15 cellular contexts compared by ENCODE assay signal in genomic region chr20:40980106-40980827, GRCh38. TPM values are rescaled to one million over a fixed set of nuclear protein-coding genes. Genes with fewer than 3 reads are reported as not detected.
A peak's percentile ranks its signal among the peaks of the same experiment; 100 is the strongest.
DNase-seq lines count a peak whose midpoint lies in the region; ATAC-seq and TF ChIP-seq lines count a peak whose summit lies in the region.
"Had no signal": no experiment of that assay in that cellular context is flagged by ENCODE, and none has a peak within 500 bp of the region (broad histone marks: within the 10 kb centered on the region; RNA-seq: fewer than 3 reads in every experiment).

No MANE protein-coding gene starts in this region.

- no peak overlapping the region for H3K4me3 ChIP-seq in BLaER1 treated with 17β-estradiol and CSF1 and Interleukin-3, amounts not matched to agents 10 nM and 100 nM
- no peak overlapping the region for H3K4me3 ChIP-seq in transverse colon
- no peak overlapping the region for H3K4me3 ChIP-seq in brain microvascular endothelial cell (ENCODE audit: low read depth, low read length)
- H3K4me3 ChIP-seq: lower lobe of right lung, psoas muscle, suprapubic skin had no signal

- peak overlapping the region in 9 of 11 experiments; percentile 10 to 66 (median 43); a peak in 16 of 22 replicates for H3K4me2 ChIP-seq in BLaER1 treated with 17β-estradiol and CSF1 and Interleukin-3, amounts not matched to agents 10 nM and 100 nM

- intact Hi-C loops in transverse colon (cut with DNase I; ENCODE audit: low total_unique reads), result no loop called here

- peak; percentile 32 for DNase-seq in activated CD8-positive, alpha-beta memory T cell treated with anti-CD3 and anti-CD28 coated beads, Interleukin-2, amount 50 U/mL, for 48 hours
- DNase-seq in midbrain (lab: John Stamatoyannopoulos, UW), result no peak
- no peak for DNase-seq in transverse colon
- DNase-seq in anterior cingulate cortex (lab: John Stamatoyannopoulos, UW), result no peak
- no peak for DNase-seq in brain microvascular endothelial cell
- DNase-seq: activated CD4-positive, alpha-beta memory T cell treated with anti-CD3 and anti-CD28 coated beads, Interleukin-2, amount 10 ng/mL, durations not matched to agents 7 days and 5 days; activated naive CD8-positive, alpha-beta T cell treated with anti-CD3 and anti-CD28 coated beads, Interleukin-2, amount 10 ng/mL, durations not matched to agents 7 days and 5 days; EL; lower lobe of right lung; NCI-H524; psoas muscle had no signal

- H4K20me1 ChIP-seq in BLaER1 treated with 17β-estradiol and CSF1 and Interleukin-3, amounts not matched to agents 10 nM and 100 nM, result no peaks in the 10 kb centered on the region

- no peak for TF ChIP-seq EP300 in transverse colon (IDR thresholded peaks at IDR 0.05; ENCODE audit: low read depth)

- 75 to 83% methylated on average over 3 to 4 of the region's 4 CpGs for WGBS in transverse colon (ENCODE audit: low coverage in 1 of 2), 2 donors

- TF ChIP-seq CTCF in transverse colon (IDR thresholded peaks at IDR 0.05) (no peak), brain microvascular endothelial cell (IDR thresholded peaks at IDR 0.05; ENCODE audit: low read depth, low read length, missing control alignments) (no peak)

- no peak for TF ChIP-seq POLR2A in transverse colon (IDR thresholded peaks at IDR 0.05)

- in situ Hi-C loops in transverse colon (cut with MboI; ENCODE audit: low pct_ligation_motif_present in 1 of 4, low pct_unique_long_range_greater_than_20kb in 1 of 4, low sequenced_read_pairs in 3 of 4), result loop anchor here in 2 of 4 donors (10.0 to 25.0 kb wide), 2 partner anchors 115 to 357 kb away; partner anchors contain the start of gene LPIN3 (in 1 of the 2)
- in situ Hi-C loops in brain microvascular endothelial cell (cut with HindIII; ENCODE audit: low pct_ligation_motif_present, low sequenced_read_pairs), result loop anchor here (25.0 kb wide), 1 partner anchor 107 kb away; no protein-coding TSS in a partner anchor

- H3K9ac ChIP-seq in BLaER1 treated with 17β-estradiol and CSF1 and Interleukin-3, amounts not matched to agents 10 nM and 100 nM, result peak overlapping the region in 1 of 11 experiments; percentile 28; a peak in 2 of 22 replicates

- no peaks in the 10 kb centered on the region for H3K27me3 ChIP-seq in BLaER1 treated with 17β-estradiol and CSF1 and Interleukin-3, amounts not matched to agents 10 nM and 100 nM
- H3K27me3 ChIP-seq in transverse colon (no peaks in the 10 kb centered on the region), brain microvascular endothelial cell (replicated peaks) (no peaks in the 10 kb centered on the region)
- H3K27me3 ChIP-seq: suprapubic skin had no signal

- H3K9me3 ChIP-seq in BLaER1 treated with 17β-estradiol and CSF1 and Interleukin-3, amounts not matched to agents 10 nM and 100 nM (replicated peaks in 1 of 11), result peaks cover 31 to 45% (median 37%) of the 10 kb centered on the region in 11 experiments
- peaks cover 17 to 20% of the 10 kb centered on the region in 2 donors for H3K9me3 ChIP-seq in transverse colon

- H3K27ac ChIP-seq in BLaER1 treated with 17β-estradiol and CSF1 and Interleukin-3, amounts not matched to agents 10 nM and 100 nM, result peak overlapping the region in 7 of 11 experiments; percentile 20 to 57 (median 52); a peak in 11 of 22 replicates
- H3K27ac ChIP-seq in transverse colon, result no peak overlapping the region
- H3K27ac ChIP-seq in brain microvascular endothelial cell, result no peak overlapping the region
- H3K27ac ChIP-seq: lower lobe of right lung, psoas muscle, suprapubic skin had no signal

- ATAC-seq in GM19025 (IDR thresholded peaks at IDR 0.05; ENCODE audit: low read depth, unreplicated experiment) (peak; percentile 61), HG03108 (IDR thresholded peaks at IDR 0.05; ENCODE audit: unreplicated experiment) (peak; percentile 45)
- ATAC-seq: lower lobe of right lung had no signal

- H3K36me3 ChIP-seq in BLaER1 treated with 17β-estradiol and CSF1 and Interleukin-3, amounts not matched to agents 10 nM and 100 nM, result 0 out of 22 replicates have a peak, but pooled peaks cover 0 to 4% (median 0%) of the 10 kb centered on the region in 11 experiments
- H3K36me3 ChIP-seq in transverse colon (no peaks in the 10 kb centered on the region), brain microvascular endothelial cell (replicated peaks) (no peaks in the 10 kb centered on the region)
- H3K36me3 ChIP-seq: lower lobe of right lung, suprapubic skin had no signal

- H3K4me1 ChIP-seq in BLaER1 treated with 17β-estradiol and CSF1 and Interleukin-3, amounts not matched to agents 10 nM and 100 nM, result peaks cover 0 to 28% (median 19%) of the 10 kb centered on the region in 10 experiments; a peak in 19 of 20 replicates
- H3K4me1 ChIP-seq in transverse colon, result no peaks in the 10 kb centered on the region
- H3K4me1 ChIP-seq: lower lobe of right lung, psoas muscle, suprapubic skin had no signal

RNA-seq across cellular contexts. Expression of gene TOP1, which starts 48.4 kb away (rescaled TPM):
- total RNA-seq in transverse colon, result 10 to 100 TPM; 29.6 to 52.3 (median 36.9) TPM

Comparison
In these comparisons a context has a peak if more than half of its experiments do, and no peak if none do; other contexts are left out.
1. H3K27ac ChIP-seq: peak in BLaER1 treated with 17β-estradiol and CSF1 and Interleukin-3, amounts not matched to agents 10 nM and 100 nM (7 of 11); none in transverse colon (0 of 4) and brain microvascular endothelial cell (single experiment).